In genomic region chr16:26911436-26911835, GRCh38 we compare ENCODE assay signal across 24 cellular contexts.
"Had no signal": no experiment of that assay in that cellular context is flagged by ENCODE, and none has a peak within 500 bp of the region (broad histone marks: within the 10 kb centered on the region; RNA-seq: fewer than 3 reads in every experiment).

No MANE protein-coding gene starts in this region.

- H3K36me3 Mint-ChIP-seq: immature natural killer cell; mesothelial cell of epicardium; naive B cell; naive thymus-derived CD8-positive, alpha-beta T cell had no signal

- H3K9me3 Mint-ChIP-seq: mesothelial cell of epicardium; naive thymus-derived CD8-positive, alpha-beta T cell had no signal

- H3K27me3 ChIP-seq: foreskin keratinocyte, gastroesophageal sphincter, heart left ventricle, hepatocyte had no signal

- H3K4me1 Mint-ChIP-seq: immature natural killer cell, mesothelial cell of epicardium, naive B cell had no signal

- H3K4me3 ChIP-seq: coronary artery, dorsolateral prefrontal cortex, esophagus muscularis mucosa, gastroesophageal sphincter, heart left ventricle, hepatocyte, left ventricle myocardium inferior, lower lobe of right lung, mucosa of descending colon had no signal

- H3K27ac ChIP-seq: coronary artery, dorsolateral prefrontal cortex, esophagus muscularis mucosa, foreskin keratinocyte, gastroesophageal sphincter, heart left ventricle, hepatocyte, left ventricle myocardium inferior, lower lobe of right lung had no signal

- H3K27ac Mint-ChIP-seq: immature natural killer cell, mesothelial cell of epicardium, naive B cell had no signal

- ATAC-seq: foreskin keratinocyte; gastroesophageal sphincter; heart left ventricle; left colon; left lobe of liver; lower lobe of right lung; mucosa of descending colon; naive thymus-derived CD8-positive, alpha-beta T cell had no signal

- H3K4me3 Mint-ChIP-seq: immature natural killer cell; mesothelial cell of epicardium; naive B cell; naive thymus-derived CD8-positive, alpha-beta T cell had no signal

- H3K4me1 ChIP-seq: esophagus muscularis mucosa, foreskin keratinocyte, gastroesophageal sphincter, heart left ventricle, left ventricle myocardium inferior, lower lobe of right lung had no signal

- H3K9me3 ChIP-seq: esophagus muscularis mucosa, gastroesophageal sphincter, heart left ventricle, left ventricle myocardium inferior, lower lobe of right lung, mucosa of descending colon had no signal

- DNase-seq: dermis blood vessel endothelial cell; dorsolateral prefrontal cortex; effector CD4-positive, alpha-beta T cell; effector memory CD4-positive, alpha-beta T cell; heart left ventricle; hypothalamus; immature natural killer cell; islet precursor cell; kidney; kidney glomerular epithelial cell; left colon; left ventricle myocardium inferior; lower lobe of right lung; mesenchymal stem cell; mucosa of descending colon; naive B cell; naive thymus-derived CD8-positive, alpha-beta T cell had no signal

- H3K36me3 ChIP-seq: esophagus muscularis mucosa, gastroesophageal sphincter, heart left ventricle, left ventricle myocardium inferior, lower lobe of right lung had no signal
